1 cellular context compared by ENCODE assay signal in the genomic region with DNA sequence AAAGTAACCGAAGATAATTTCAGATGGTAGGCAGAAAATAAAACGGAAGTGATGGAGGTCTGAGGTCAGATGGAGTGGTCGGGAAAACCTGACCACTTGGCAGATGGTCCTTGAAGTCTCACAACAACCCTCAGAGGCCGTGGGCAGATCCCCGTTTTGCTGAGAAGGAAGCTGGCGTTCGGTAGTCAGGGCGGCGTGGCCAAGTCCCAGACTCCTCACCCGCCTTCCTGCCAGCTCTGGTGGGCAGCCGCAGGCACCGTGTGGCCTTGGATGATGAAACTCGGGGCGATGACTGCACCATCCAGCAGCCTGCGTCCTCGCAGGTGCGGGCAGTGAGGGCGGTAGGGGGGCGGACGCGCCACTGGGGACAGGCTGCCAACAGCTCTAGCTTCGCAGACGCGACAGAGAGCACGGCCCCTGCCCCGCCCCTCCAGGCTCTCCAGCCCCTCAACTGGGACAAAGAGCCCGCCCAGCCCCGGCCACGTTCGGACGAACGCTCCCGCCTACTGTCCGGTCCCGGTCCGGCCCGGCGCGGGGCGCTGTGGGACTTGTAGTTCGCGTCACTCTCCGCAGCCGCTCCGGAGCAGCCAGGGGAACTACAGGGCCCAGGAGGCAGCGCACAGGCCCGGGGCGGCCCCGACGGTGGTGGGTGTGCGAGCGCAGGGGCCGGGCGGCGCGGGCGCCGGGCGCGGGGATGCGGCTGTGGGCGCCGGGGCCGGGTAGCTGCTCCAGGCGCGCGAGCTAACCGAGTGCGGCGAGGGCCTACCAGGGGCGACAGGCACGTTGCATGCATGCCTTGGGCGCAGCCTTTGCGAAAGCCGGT.
TF ChIP-seq lines count a peak whose summit lies in the region.

A gene with protein sequence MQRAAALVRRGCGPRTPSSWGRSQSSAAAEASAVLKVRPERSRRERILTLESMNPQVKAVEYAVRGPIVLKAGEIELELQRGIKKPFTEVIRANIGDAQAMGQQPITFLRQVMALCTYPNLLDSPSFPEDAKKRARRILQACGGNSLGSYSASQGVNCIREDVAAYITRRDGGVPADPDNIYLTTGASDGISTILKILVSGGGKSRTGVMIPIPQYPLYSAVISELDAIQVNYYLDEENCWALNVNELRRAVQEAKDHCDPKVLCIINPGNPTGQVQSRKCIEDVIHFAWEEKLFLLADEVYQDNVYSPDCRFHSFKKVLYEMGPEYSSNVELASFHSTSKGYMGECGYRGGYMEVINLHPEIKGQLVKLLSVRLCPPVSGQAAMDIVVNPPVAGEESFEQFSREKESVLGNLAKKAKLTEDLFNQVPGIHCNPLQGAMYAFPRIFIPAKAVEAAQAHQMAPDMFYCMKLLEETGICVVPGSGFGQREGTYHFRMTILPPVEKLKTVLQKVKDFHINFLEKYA (plus strand): TSS at position 673 of the 823 bp plus-strand sequence. CDS start 354 bp downstream, outside the sequence.

TF ChIP-seq in GM12878, 131 proteins besides CTCF, POLR2A, EP300 and RAD21 (continued from another document):
- TF ChIP-seq, protein P1, sequence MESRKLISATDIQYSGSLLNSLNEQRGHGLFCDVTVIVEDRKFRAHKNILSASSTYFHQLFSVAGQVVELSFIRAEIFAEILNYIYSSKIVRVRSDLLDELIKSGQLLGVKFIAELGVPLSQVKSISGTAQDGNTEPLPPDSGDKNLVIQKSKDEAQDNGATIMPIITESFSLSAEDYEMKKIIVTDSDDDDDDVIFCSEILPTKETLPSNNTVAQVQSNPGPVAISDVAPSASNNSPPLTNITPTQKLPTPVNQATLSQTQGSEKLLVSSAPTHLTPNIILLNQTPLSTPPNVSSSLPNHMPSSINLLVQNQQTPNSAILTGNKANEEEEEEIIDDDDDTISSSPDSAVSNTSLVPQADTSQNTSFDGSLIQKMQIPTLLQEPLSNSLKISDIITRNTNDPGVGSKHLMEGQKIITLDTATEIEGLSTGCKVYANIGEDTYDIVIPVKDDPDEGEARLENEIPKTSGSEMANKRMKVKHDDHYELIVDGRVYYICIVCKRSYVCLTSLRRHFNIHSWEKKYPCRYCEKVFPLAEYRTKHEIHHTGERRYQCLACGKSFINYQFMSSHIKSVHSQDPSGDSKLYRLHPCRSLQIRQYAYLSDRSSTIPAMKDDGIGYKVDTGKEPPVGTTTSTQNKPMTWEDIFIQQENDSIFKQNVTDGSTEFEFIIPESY (IDR thresholded peaks at IDR 0.05), result no peak
- TF ChIP-seq ETV6 (conservative IDR thresholded peaks at IDR 0.05 in 1 of 2, IDR thresholded peaks at IDR 0.05 in 1 of 2; ENCODE audit: borderline replicate concordance in 1 of 2, low read depth in 1 of 2), result no peak
- no peak for TF ChIP-seq SMARCA5 (IDR thresholded peaks at IDR 0.05)
- TF ChIP-seq ZZZ3 (IDR thresholded peaks at IDR 0.05; ENCODE audit: control insufficient read depth, insufficient read length, low read depth), result no peak
- no peak for TF ChIP-seq MTA2 (IDR thresholded peaks at IDR 0.05; ENCODE audit: low read depth)
- no peak for TF ChIP-seq NFIC (IDR thresholded peaks at IDR 0.05; ENCODE audit: low read depth, low read length)
- TF ChIP-seq, protein P2, sequence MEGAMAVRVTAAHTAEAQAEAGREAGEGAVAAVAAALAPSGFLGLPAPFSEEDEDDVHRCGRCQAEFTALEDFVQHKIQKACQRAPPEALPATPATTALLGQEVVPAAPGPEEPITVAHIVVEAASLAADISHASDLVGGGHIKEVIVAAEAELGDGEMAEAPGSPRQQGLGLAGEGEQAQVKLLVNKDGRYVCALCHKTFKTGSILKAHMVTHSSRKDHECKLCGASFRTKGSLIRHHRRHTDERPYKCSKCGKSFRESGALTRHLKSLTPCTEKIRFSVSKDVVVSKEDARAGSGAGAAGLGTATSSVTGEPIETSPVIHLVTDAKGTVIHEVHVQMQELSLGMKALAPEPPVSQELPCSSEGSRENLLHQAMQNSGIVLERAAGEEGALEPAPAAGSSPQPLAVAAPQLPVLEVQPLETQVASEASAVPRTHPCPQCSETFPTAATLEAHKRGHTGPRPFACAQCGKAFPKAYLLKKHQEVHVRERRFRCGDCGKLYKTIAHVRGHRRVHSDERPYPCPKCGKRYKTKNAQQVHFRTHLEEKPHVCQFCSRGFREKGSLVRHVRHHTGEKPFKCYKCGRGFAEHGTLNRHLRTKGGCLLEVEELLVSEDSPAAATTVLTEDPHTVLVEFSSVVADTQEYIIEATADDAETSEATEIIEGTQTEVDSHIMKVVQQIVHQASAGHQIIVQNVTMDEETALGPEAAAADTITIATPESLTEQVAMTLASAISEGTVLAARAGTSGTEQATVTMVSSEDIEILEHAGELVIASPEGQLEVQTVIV (IDR thresholded peaks at IDR 0.05; ENCODE audit: borderline replicate concordance, partially characterized antibody), result no peak
- TF ChIP-seq EZH2 (IDR thresholded peaks at IDR 0.05; ENCODE audit: borderline replicate concordance, control insufficient read depth, low read depth, low read length), result no peak
- peak in 1 of 2 experiments; percentile 15; a peak in 1 of 3 replicates for TF ChIP-seq EGR1 (IDR thresholded peaks at IDR 0.05; ENCODE audit: borderline replicate concordance in 1 of 2, low read depth in 2 of 2, low read length in 2 of 2)
- no peak for TF ChIP-seq SUZ12 (IDR thresholded peaks at IDR 0.05; ENCODE audit: unreplicated experiment)
- TF ChIP-seq ZBED1 (IDR thresholded peaks at IDR 0.05; ENCODE audit: borderline replicate concordance), result no peak
- TF ChIP-seq, protein P3, sequence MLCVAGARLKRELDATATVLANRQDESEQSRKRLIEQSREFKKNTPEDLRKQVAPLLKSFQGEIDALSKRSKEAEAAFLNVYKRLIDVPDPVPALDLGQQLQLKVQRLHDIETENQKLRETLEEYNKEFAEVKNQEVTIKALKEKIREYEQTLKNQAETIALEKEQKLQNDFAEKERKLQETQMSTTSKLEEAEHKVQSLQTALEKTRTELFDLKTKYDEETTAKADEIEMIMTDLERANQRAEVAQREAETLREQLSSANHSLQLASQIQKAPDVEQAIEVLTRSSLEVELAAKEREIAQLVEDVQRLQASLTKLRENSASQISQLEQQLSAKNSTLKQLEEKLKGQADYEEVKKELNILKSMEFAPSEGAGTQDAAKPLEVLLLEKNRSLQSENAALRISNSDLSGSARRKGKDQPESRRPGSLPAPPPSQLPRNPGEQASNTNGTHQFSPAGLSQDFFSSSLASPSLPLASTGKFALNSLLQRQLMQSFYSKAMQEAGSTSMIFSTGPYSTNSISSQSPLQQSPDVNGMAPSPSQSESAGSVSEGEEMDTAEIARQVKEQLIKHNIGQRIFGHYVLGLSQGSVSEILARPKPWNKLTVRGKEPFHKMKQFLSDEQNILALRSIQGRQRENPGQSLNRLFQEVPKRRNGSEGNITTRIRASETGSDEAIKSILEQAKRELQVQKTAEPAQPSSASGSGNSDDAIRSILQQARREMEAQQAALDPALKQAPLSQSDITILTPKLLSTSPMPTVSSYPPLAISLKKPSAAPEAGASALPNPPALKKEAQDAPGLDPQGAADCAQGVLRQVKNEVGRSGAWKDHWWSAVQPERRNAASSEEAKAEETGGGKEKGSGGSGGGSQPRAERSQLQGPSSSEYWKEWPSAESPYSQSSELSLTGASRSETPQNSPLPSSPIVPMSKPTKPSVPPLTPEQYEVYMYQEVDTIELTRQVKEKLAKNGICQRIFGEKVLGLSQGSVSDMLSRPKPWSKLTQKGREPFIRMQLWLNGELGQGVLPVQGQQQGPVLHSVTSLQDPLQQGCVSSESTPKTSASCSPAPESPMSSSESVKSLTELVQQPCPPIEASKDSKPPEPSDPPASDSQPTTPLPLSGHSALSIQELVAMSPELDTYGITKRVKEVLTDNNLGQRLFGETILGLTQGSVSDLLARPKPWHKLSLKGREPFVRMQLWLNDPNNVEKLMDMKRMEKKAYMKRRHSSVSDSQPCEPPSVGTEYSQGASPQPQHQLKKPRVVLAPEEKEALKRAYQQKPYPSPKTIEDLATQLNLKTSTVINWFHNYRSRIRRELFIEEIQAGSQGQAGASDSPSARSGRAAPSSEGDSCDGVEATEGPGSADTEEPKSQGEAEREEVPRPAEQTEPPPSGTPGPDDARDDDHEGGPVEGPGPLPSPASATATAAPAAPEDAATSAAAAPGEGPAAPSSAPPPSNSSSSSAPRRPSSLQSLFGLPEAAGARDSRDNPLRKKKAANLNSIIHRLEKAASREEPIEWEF (IDR thresholded peaks at IDR 0.05; ENCODE audit: insufficient replicate concordance, low read depth, low read length), result no peak
- no peak for TF ChIP-seq ZNF217 (IDR thresholded peaks at IDR 0.05)
- TF ChIP-seq BHLHE40 (IDR thresholded peaks at IDR 0.05; ENCODE audit: borderline replicate concordance in 1 of 2, low read depth in 2 of 2, low read length in 1 of 2), result peak in 1 of 2 experiments; percentile 63; a peak in 2 of 4 replicates
- TF ChIP-seq, protein P4, sequence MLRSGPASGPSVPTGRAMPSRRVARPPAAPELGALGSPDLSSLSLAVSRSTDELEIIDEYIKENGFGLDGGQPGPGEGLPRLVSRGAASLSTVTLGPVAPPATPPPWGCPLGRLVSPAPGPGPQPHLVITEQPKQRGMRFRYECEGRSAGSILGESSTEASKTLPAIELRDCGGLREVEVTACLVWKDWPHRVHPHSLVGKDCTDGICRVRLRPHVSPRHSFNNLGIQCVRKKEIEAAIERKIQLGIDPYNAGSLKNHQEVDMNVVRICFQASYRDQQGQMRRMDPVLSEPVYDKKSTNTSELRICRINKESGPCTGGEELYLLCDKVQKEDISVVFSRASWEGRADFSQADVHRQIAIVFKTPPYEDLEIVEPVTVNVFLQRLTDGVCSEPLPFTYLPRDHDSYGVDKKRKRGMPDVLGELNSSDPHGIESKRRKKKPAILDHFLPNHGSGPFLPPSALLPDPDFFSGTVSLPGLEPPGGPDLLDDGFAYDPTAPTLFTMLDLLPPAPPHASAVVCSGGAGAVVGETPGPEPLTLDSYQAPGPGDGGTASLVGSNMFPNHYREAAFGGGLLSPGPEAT (IDR thresholded peaks at IDR 0.05; ENCODE audit: low read depth), result no peak
- TF ChIP-seq PAX5 (IDR thresholded peaks at IDR 0.05; ENCODE audit: borderline replicate concordance, low read depth, low read length), result no peak
- TF ChIP-seq, protein P5, sequence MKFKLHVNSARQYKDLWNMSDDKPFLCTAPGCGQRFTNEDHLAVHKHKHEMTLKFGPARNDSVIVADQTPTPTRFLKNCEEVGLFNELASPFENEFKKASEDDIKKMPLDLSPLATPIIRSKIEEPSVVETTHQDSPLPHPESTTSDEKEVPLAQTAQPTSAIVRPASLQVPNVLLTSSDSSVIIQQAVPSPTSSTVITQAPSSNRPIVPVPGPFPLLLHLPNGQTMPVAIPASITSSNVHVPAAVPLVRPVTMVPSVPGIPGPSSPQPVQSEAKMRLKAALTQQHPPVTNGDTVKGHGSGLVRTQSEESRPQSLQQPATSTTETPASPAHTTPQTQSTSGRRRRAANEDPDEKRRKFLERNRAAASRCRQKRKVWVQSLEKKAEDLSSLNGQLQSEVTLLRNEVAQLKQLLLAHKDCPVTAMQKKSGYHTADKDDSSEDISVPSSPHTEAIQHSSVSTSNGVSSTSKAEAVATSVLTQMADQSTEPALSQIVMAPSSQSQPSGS (IDR thresholded peaks at IDR 0.05; ENCODE audit: low read length), result no peak
- TF ChIP-seq RELA (IDR thresholded peaks at IDR 0.05; ENCODE audit: borderline replicate concordance, partially characterized antibody), result peak; percentile 42
- TF ChIP-seq NFXL1 (IDR thresholded peaks at IDR 0.05; ENCODE audit: borderline replicate concordance), result no peak
